7 cellular contexts compared by ENCODE assay signal in genomic region chr2:87223873-87224272, GRCh38.
A peak's percentile ranks its signal among the peaks of the same experiment; 100 is the strongest.
DNase-seq lines count a peak whose midpoint lies in the region; ATAC-seq, FAIRE-seq and TF ChIP-seq lines count a peak whose summit lies in the region.
"Not testable (repeated sequence)": the region's sequence is repeated elsewhere in the genome, so short reads cannot be mapped to it uniquely, and the experiment has no call there.

No MANE protein-coding gene starts in this region.

- not testable (repeated sequence) for H3K27me3 ChIP-seq in GM12878 (replicated peaks in 1 of 2; ENCODE audit: control insufficient read depth in 2 of 2, insufficient read depth in 2 of 2, low read length in 1 of 2); H1 (replicated peaks in 1 of 4; ENCODE audit: control insufficient read depth in 3 of 4, extremely low read depth in 1 of 4, insufficient read depth in 3 of 4, low read length in 3 of 4); keratinocyte (ENCODE audit: control insufficient read depth, extremely low read depth, insufficient read depth, low read length)

- FAIRE-seq in HTR-8/SVneo (lab: Jason Lieb, UNC) (peak; percentile 89), GM12878 (lab: Jason Lieb, UNC) (peak; percentile 35), H1 (lab: Jason Lieb, UNC) (peak; percentile 99), keratinocyte (lab: Jason Lieb, UNC) (peak; percentile 78), urothelium cell line (lab: Jason Lieb, UNC) (peak; percentile 53)

- H3K36me3 ChIP-seq in GM12878 (ENCODE audit: control insufficient read depth in 2 of 2, insufficient read depth in 2 of 2, low read length in 1 of 2); H1 (ENCODE audit: control insufficient read depth in 2 of 4, insufficient read depth in 4 of 4, low read length in 3 of 4); keratinocyte (ENCODE audit: control insufficient read depth in 2 of 2, extremely low read depth in 1 of 2, insufficient read depth in 2 of 2, low read length in 2 of 2): not testable (repeated sequence)

- not testable (repeated sequence) for H3K4me1 Mint-ChIP-seq in WTC11

- not testable (repeated sequence) for BruUV-seq in GM12878 (replicated peaks; lab: Mats Ljungman, UMichigan)

- H3K9me1 ChIP-seq in keratinocyte (ENCODE audit: control insufficient read depth, extremely low read depth, insufficient read depth, low read length): not testable (repeated sequence)

- not testable (repeated sequence) for H3K4me2 ChIP-seq in GM12878 (ENCODE audit: control insufficient read depth, insufficient read depth); H1 (ENCODE audit: insufficient read depth in 1 of 2, low read depth in 2 of 2, low read length in 2 of 2); keratinocyte (ENCODE audit: control insufficient read depth, extremely low read depth, insufficient read depth, low read depth, low read length)

- not testable (repeated sequence) for H3K27ac Mint-ChIP-seq in WTC11

- not testable (repeated sequence) for H3K23ac ChIP-seq in H1 (ENCODE audit: insufficient read length)

- RAD21 ChIA-PET in GM12878 (lab: Charles Lee; ENCODE audit: unreplicated experiment): not testable (repeated sequence)

- POLR2A ChIA-PET in WTC11 (lab: Charles Lee); GM12878 (lab: Charles Lee); H1 (lab: Charles Lee; ENCODE audit: partially characterized antibody): not testable (repeated sequence)

- ATAC-seq in SK-N-SH treated with all-trans-retinoic acid at 6 μM for 48 hours: peak; percentile 42; the same call in 2 of the 3 replicates
- ATAC-seq in WTC11: peak; percentile 83
- not testable (repeated sequence) for ATAC-seq in GM12878

- H3K18ac ChIP-seq in H1 (ENCODE audit: extremely low read depth, low read length): not testable (repeated sequence)

- not testable (repeated sequence) for TF ChIP-seq EP300 in GM12878 (IDR thresholded peaks at IDR 0.05; ENCODE audit: borderline replicate concordance in 1 of 2, control insufficient read depth in 1 of 2, low read depth in 2 of 2, low read length in 2 of 2); H1 (IDR thresholded peaks at IDR 0.05; ENCODE audit: borderline replicate concordance in 1 of 2, low read depth in 2 of 2, low read length in 2 of 2)

- in situ Hi-C loops in GM12878 (cut with MboI): loop anchor here (25.0 kb wide), 1 partner anchor 412 kb away; no protein-coding TSS in a partner anchor

- H3K4me3 ChIP-seq in GM12878; H1 (ENCODE audit: extremely low read depth in 1 of 4, insufficient read depth in 2 of 4, low read depth in 3 of 4, low read length in 4 of 4); keratinocyte (ENCODE audit: control insufficient read depth in 2 of 3, extremely low read depth in 1 of 3, insufficient read depth in 2 of 3, low read depth in 1 of 3, low read length in 3 of 3): not testable (repeated sequence)

- not testable (repeated sequence) for H2BK120ac ChIP-seq in H1 (replicated peaks; ENCODE audit: low read depth, low read length)

- SMC1A ChIA-PET in GM12878 (lab: Charles Lee; ENCODE audit: uncharacterized antibody, unreplicated experiment): not testable (repeated sequence)

- H2BK20ac ChIP-seq in H1 (ENCODE audit: low read length): not testable (repeated sequence)

- H3K56ac ChIP-seq in H1 (replicated peaks; ENCODE audit: insufficient read length, low read depth, low read length): not testable (repeated sequence)

- DNase-seq in HTR-8/SVneo (ENCODE audit: insufficient read length, low spot score); WTC11 (ENCODE audit: low spot score); GM12878 (ENCODE audit: low read depth, low spot score); H1 (ENCODE audit: low read depth in 1 of 2, low spot score in 2 of 2); keratinocyte (ENCODE audit: low read depth, low spot score); urothelium cell line (ENCODE audit: low spot score): not testable (repeated sequence)

- H3K9me3 ChIP-seq in GM12878 (replicated peaks; ENCODE audit: control insufficient read depth, insufficient read depth, low read length); H1 (ENCODE audit: insufficient read depth in 2 of 2, low read depth in 1 of 2, low read length in 1 of 2); keratinocyte (ENCODE audit: control insufficient read depth, low read depth, low read length): not testable (repeated sequence)

- dilution Hi-C loops in keratinocyte (cut with MboI; ENCODE audit: extremely low pct_ligation_motif_present, low sequenced_read_pairs): not testable (repeated sequence)

- not testable (repeated sequence) for H4K91ac ChIP-seq in H1 (replicated peaks; ENCODE audit: insufficient read length, low read length)

- H3K79me2 ChIP-seq in GM12878 (ENCODE audit: control insufficient read depth, insufficient read depth, low read length); H1 (ENCODE audit: control insufficient read depth in 1 of 2, insufficient read depth in 2 of 2, low read length in 2 of 2); keratinocyte (ENCODE audit: control insufficient read depth, insufficient read depth, low read length): not testable (repeated sequence)

- H4K20me1 ChIP-seq in GM12878 (ENCODE audit: control insufficient read depth, insufficient read depth); H1 (replicated peaks in 1 of 2; ENCODE audit: control insufficient read depth in 1 of 2, insufficient read depth in 2 of 2, low read length in 2 of 2); keratinocyte (ENCODE audit: control insufficient read depth, extremely low read depth, insufficient read depth, low read length): not testable (repeated sequence)

- TF ChIP-seq RAD21 in GM12878 (IDR thresholded peaks at IDR 0.05; ENCODE audit: insufficient read depth, low read depth, low read length); H1 (IDR thresholded peaks at IDR 0.05 in 1 of 2, conservative IDR thresholded peaks at IDR 0.05 in 1 of 2; ENCODE audit: low read depth in 2 of 2, low read length in 2 of 2): not testable (repeated sequence)

- not testable (repeated sequence) for H4K8ac ChIP-seq in H1 (ENCODE audit: extremely low read depth, insufficient read depth, low read length)

- H2AFZ ChIP-seq in GM12878 (ENCODE audit: control insufficient read depth, low read depth, low read length); H1 (ENCODE audit: low read length); keratinocyte (ENCODE audit: control insufficient read depth, low read length): not testable (repeated sequence)

- not testable (repeated sequence) for H3K9me3 Mint-ChIP-seq in WTC11

- not testable (repeated sequence) for H3K14ac ChIP-seq in H1 (ENCODE audit: insufficient read length)

- intact Hi-C loops in GM12878 (cut with micrococcal nuclease; ENCODE audit: unreplicated experiment): not testable (repeated sequence)

- not testable (repeated sequence) for H3K4ac ChIP-seq in H1 (replicated peaks; ENCODE audit: insufficient read length, low read depth, low read length)

- H3K79me1 ChIP-seq in H1 (ENCODE audit: low read depth, low read length): not testable (repeated sequence)

- H4K5ac ChIP-seq in H1 (ENCODE audit: insufficient read length, low read depth, low read length): not testable (repeated sequence)

- H2BK12ac ChIP-seq in H1 (ENCODE audit: low read depth, low read length): not testable (repeated sequence)

- H3K23me2 ChIP-seq in H1 (ENCODE audit: low read depth, low read length): not testable (repeated sequence)

- H3K4me1 ChIP-seq in GM12878 (ENCODE audit: control insufficient read depth, insufficient read depth, low read length); H1 (replicated peaks in 1 of 4; ENCODE audit: control insufficient read depth in 3 of 4, insufficient read depth in 4 of 4, low read length in 3 of 4); keratinocyte (ENCODE audit: control insufficient read depth, extremely low read depth, insufficient read depth, low read length): not testable (repeated sequence)

- not testable (repeated sequence) for H3K27ac ChIP-seq in GM12878 (ENCODE audit: control insufficient read depth, insufficient read depth); H1 (ENCODE audit: low read depth, low read length); keratinocyte (ENCODE audit: control insufficient read depth, insufficient read depth, low read length)

- 33% methylated on average over 2 of the region's 3 CpGs for WGBS in GM12878 (ENCODE audit: insufficient coverage, insufficient replicate concordance, low lambda C conversion rate, missing lambda C conversion rate)
- no CpG with 5 or more reads among the region's 3 CpGs for WGBS in H1 (ENCODE audit: extremely low coverage in 1 of 2, insufficient coverage in 1 of 2, insufficient read length in 1 of 2, insufficient replicate concordance in 2 of 2, low coverage in 1 of 2, low lambda C conversion rate in 2 of 2, missing lambda C conversion rate in 1 of 2), 2 experiments

- not testable (repeated sequence) for H3K4me3 Mint-ChIP-seq in WTC11

- H3K36me3 Mint-ChIP-seq in WTC11: not testable (repeated sequence)

- not testable (repeated sequence) for H2BK5ac ChIP-seq in H1 (ENCODE audit: low read depth, low read length)

- H3K9ac ChIP-seq in GM12878 (ENCODE audit: control insufficient read depth, insufficient read depth, low read length); H1 (replicated peaks in 1 of 4; ENCODE audit: extremely low read depth in 1 of 4, low read depth in 3 of 4, low read length in 3 of 4); keratinocyte (ENCODE audit: control insufficient read depth, extremely low read depth, insufficient read depth, low read length): not testable (repeated sequence)

- TF ChIP-seq CTCF in WTC11 (IDR thresholded peaks at IDR 0.05); GM12878 (IDR thresholded peaks at IDR 0.05 in 2 of 3, conservative IDR thresholded peaks at IDR 0.05 in 1 of 3; ENCODE audit: control insufficient read depth in 2 of 3, extremely low read depth in 1 of 3, insufficient read depth in 1 of 3, low read depth in 3 of 3, low read length in 3 of 3); H1 (IDR thresholded peaks at IDR 0.05; ENCODE audit: control extremely low read depth in 1 of 3, insufficient read depth in 1 of 3, low read depth in 1 of 3, low read length in 3 of 3); keratinocyte (optimal IDR thresholded peaks at IDR 0.05 in 1 of 3, IDR thresholded peaks at IDR 0.05 in 1 of 3, conservative IDR thresholded peaks at IDR 0.05 in 1 of 3; ENCODE audit: extremely low read depth in 1 of 3, insufficient read depth in 2 of 3, low read length in 3 of 3): not testable (repeated sequence)

- H2AK5ac ChIP-seq in H1 (ENCODE audit: low read depth, low read length): not testable (repeated sequence)

- TF ChIP-seq POLR2A in GM12878 (IDR thresholded peaks at IDR 0.05; ENCODE audit: low read depth, low read length); H1 (IDR thresholded peaks at IDR 0.05; ENCODE audit: control extremely low read depth in 1 of 2, low read depth in 2 of 2, low read length in 2 of 2): not testable (repeated sequence)

- H3K27me3 Mint-ChIP-seq in WTC11 (ENCODE audit: low read depth): not testable (repeated sequence)

- not testable (repeated sequence) for H2BK15ac ChIP-seq in H1 (ENCODE audit: low read length)

- CTCF ChIA-PET in WTC11 (lab: Charles Lee); GM12878 (lab: Yijun Ruan, JAX); H1 (lab: Charles Lee; ENCODE audit: partially characterized antibody): not testable (repeated sequence)
